In genomic region chr19:49520705-49521319, GRCh38 we compare ENCODE assay signal across 9 cellular contexts.
DNase-seq lines count a peak whose midpoint lies in the region; TF ChIP-seq lines count a peak whose summit lies in the region.
"Had no signal": no experiment of that assay in that cellular context is flagged by ENCODE, and none has a peak within 500 bp of the region (broad histone marks: within the 10 kb centered on the region; RNA-seq: fewer than 3 reads in every experiment).

No MANE protein-coding gene starts in this region.

- H3K36me3 ChIP-seq in parathyroid adenoma (ENCODE audit: control insufficient read depth, insufficient read depth, low read length) (no peaks in the 10 kb centered on the region), brain microvascular endothelial cell (replicated peaks) (no peaks in the 10 kb centered on the region)

- H3K4me3 ChIP-seq in parathyroid adenoma (ENCODE audit: low read depth, low read length) (no peak overlapping the region), brain microvascular endothelial cell (ENCODE audit: low read depth, low read length) (no peak overlapping the region)

- in situ Hi-C loops in brain microvascular endothelial cell (cut with HindIII; ENCODE audit: low pct_ligation_motif_present, low sequenced_read_pairs) = no loop called here

- H3K27ac ChIP-seq in parathyroid adenoma (peak overlapping the region; percentile 64), brain microvascular endothelial cell (no peak overlapping the region)

- DNase-seq in amniotic epithelial cell (ENCODE audit: low read depth) (peak; percentile 29), brain microvascular endothelial cell (no peak)
- no peak for DNase-seq in central memory CD4-positive, alpha-beta T cell
- DNase-seq: activated B cell treated with CpG ODN at 0.5 μM for 24 hours; DMS79 treated with DMSO at 0.1 percent for 48 hours; effector memory CD4-positive, alpha-beta T cell; NCI-H2081; SK-N-SH had no signal

- H3K9ac ChIP-seq in parathyroid adenoma = no peak overlapping the region
- H3K9ac ChIP-seq: SK-N-SH had no signal

- H3K27me3 ChIP-seq in parathyroid adenoma (ENCODE audit: control insufficient read depth, insufficient read depth, low read length) = no peaks in the 10 kb centered on the region
- H3K27me3 ChIP-seq in brain microvascular endothelial cell (replicated peaks) = no peaks in the 10 kb centered on the region

- peak overlapping the region; percentile 67 for H2AFZ ChIP-seq in parathyroid adenoma

- H3K4me1 ChIP-seq in parathyroid adenoma = peaks cover 4% of the 10 kb centered on the region

- peak overlapping the region; percentile 7 for H3K4me2 ChIP-seq in parathyroid adenoma (ENCODE audit: low read length)
- H3K4me2 ChIP-seq: SK-N-SH had no signal

- TF ChIP-seq CTCF in parathyroid adenoma (IDR thresholded peaks at IDR 0.05) = no peak
- TF ChIP-seq CTCF in brain microvascular endothelial cell (IDR thresholded peaks at IDR 0.05; ENCODE audit: low read depth, low read length, missing control alignments) = no peak

- H3K9me3 ChIP-seq in parathyroid adenoma (ENCODE audit: control insufficient read depth, low read length) = no peaks in the 10 kb centered on the region
- H3K9me3 ChIP-seq: SK-N-SH had no signal

- H3K79me2 ChIP-seq in parathyroid adenoma = no peaks in the 10 kb centered on the region
